Comparison of ENCODE assay signal across 1 cellular context in the genomic region with DNA sequence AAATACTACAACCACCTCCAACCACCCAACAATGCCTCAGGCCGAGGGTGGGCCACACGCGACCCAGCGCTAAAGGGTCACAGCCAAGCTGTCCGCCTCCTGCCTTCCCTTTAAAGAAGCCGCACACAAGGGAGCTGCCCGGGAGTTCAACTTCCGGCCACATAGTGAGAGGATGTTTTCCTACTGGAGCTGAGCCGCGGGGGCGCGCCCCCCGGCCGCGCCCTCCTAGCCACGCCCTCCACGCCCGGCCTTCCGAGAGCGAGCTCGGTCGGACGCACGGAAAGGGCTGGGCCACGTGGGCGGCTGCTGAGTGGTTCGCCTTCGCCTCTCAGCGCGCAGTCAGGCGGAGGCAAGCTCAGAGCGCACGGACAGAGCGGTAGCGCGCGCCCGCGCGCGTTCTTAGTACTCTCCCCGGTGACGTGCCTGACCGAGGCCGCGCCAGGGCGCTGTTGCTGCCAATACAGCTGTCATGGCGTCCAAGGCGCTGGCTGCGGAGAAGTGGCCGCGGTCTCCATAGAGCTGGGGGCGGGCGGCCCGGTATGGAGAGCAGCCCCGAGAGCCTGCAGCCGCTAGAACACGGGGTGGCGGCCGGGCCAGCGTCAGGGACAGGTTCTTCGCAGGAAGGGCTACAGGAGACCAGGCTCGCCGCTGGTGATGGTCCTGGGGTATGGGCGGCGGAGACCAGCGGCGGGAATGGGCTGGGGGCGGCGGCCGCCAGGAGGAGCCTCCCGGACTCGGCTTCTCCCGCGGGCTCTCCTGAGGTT.
TF ChIP-seq lines count a peak whose summit lies in the region.

A gene with protein sequence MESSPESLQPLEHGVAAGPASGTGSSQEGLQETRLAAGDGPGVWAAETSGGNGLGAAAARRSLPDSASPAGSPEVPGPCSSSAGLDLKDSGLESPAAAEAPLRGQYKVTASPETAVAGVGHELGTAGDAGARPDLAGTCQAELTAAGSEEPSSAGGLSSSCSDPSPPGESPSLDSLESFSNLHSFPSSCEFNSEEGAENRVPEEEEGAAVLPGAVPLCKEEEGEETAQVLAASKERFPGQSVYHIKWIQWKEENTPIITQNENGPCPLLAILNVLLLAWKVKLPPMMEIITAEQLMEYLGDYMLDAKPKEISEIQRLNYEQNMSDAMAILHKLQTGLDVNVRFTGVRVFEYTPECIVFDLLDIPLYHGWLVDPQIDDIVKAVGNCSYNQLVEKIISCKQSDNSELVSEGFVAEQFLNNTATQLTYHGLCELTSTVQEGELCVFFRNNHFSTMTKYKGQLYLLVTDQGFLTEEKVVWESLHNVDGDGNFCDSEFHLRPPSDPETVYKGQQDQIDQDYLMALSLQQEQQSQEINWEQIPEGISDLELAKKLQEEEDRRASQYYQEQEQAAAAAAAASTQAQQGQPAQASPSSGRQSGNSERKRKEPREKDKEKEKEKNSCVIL (plus strand): TSS at position 446 of the 764 bp plus-strand sequence. CDS start 94 bp downstream, at position 540.

TF ChIP-seq in HepG2, 621 proteins besides CTCF, POLR2A, EP300 and RAD21 (continued from another document and continues in another):
- TF ChIP-seq, protein P1, sequence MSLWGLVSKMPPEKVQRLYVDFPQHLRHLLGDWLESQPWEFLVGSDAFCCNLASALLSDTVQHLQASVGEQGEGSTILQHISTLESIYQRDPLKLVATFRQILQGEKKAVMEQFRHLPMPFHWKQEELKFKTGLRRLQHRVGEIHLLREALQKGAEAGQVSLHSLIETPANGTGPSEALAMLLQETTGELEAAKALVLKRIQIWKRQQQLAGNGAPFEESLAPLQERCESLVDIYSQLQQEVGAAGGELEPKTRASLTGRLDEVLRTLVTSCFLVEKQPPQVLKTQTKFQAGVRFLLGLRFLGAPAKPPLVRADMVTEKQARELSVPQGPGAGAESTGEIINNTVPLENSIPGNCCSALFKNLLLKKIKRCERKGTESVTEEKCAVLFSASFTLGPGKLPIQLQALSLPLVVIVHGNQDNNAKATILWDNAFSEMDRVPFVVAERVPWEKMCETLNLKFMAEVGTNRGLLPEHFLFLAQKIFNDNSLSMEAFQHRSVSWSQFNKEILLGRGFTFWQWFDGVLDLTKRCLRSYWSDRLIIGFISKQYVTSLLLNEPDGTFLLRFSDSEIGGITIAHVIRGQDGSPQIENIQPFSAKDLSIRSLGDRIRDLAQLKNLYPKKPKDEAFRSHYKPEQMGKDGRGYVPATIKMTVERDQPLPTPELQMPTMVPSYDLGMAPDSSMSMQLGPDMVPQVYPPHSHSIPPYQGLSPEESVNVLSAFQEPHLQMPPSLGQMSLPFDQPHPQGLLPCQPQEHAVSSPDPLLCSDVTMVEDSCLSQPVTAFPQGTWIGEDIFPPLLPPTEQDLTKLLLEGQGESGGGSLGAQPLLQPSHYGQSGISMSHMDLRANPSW (CRISPR knock-in tag; IDR thresholded peaks at IDR 0.05; ENCODE audit: borderline replicate concordance): no peak
- TF ChIP-seq SMAD1 (CRISPR knock-in tag; IDR thresholded peaks at IDR 0.05; ENCODE audit: borderline replicate concordance, low read depth) (no peak), CBX2 (IDR thresholded peaks at IDR 0.05; ENCODE audit: low read depth, low read length) (no peak), CBX2 (CRISPR knock-in tag; IDR thresholded peaks at IDR 0.05; ENCODE audit: low read depth) (no peak), SRY (CRISPR knock-in tag; IDR thresholded peaks at IDR 0.05) (peak; percentile 93), ARNT (IDR thresholded peaks at IDR 0.05) (no peak), HNRNPLL (IDR thresholded peaks at IDR 0.05; ENCODE audit: low read depth, low read length, poor library complexity, severe bottlenecking) (peak; percentile 94), GABPA (IDR thresholded peaks at IDR 0.05; ENCODE audit: low read depth, low read length) (peak; percentile 50), GABPA (CRISPR knock-in tag; IDR thresholded peaks at IDR 0.05; ENCODE audit: low read depth) (peak; percentile 86), ZNF670 (CRISPR knock-in tag; IDR thresholded peaks at IDR 0.05; ENCODE audit: borderline replicate concordance) (peak; percentile 76; the same call in 1 of the 2 replicates), REL (CRISPR knock-in tag; conservative IDR thresholded peaks at IDR 0.05) (peak; percentile 95), ZNF546 (CRISPR knock-in tag; conservative IDR thresholded peaks at IDR 0.05) (peak; percentile 92), ZNF30 (CRISPR knock-in tag; IDR thresholded peaks at IDR 0.05) (no peak), ZBTB42 (CRISPR knock-in tag; IDR thresholded peaks at IDR 0.05) (no peak), ZNF550 (CRISPR knock-in tag; IDR thresholded peaks at IDR 0.05; ENCODE audit: borderline replicate concordance) (no peak), GZF1 (CRISPR knock-in tag; IDR thresholded peaks at IDR 0.05) (no peak), ZSCAN21 (CRISPR knock-in tag; IDR thresholded peaks at IDR 0.05; ENCODE audit: borderline replicate concordance) (peak; percentile 57; the same call in 1 of the 2 replicates), ZNF589 (CRISPR knock-in tag; conservative IDR thresholded peaks at IDR 0.05) (peak; percentile 78), NFIC (IDR thresholded peaks at IDR 0.05; ENCODE audit: low read length) (no peak), ZNF260 (CRISPR knock-in tag; IDR thresholded peaks at IDR 0.05; ENCODE audit: borderline replicate concordance, low read depth) (no peak), CENPX (CRISPR knock-in tag; IDR thresholded peaks at IDR 0.05) (no peak), NR3C1 (CRISPR knock-in tag; IDR thresholded peaks at IDR 0.05) (no peak), MYNN (CRISPR knock-in tag; IDR thresholded peaks at IDR 0.05; ENCODE audit: low read depth) (no peak), TAF1 (CRISPR knock-in tag; IDR thresholded peaks at IDR 0.05) (peak; percentile 97), PAWR (CRISPR knock-in tag; IDR thresholded peaks at IDR 0.05; ENCODE audit: borderline replicate concordance) (no peak), SCMH1 (CRISPR knock-in tag; IDR thresholded peaks at IDR 0.05; ENCODE audit: borderline replicate concordance) (no peak), ZNF660 (CRISPR knock-in tag; IDR thresholded peaks at IDR 0.05; ENCODE audit: borderline replicate concordance, low read depth) (no peak), ZNF33B (CRISPR knock-in tag; IDR thresholded peaks at IDR 0.05) (0 out of 2 replicates have a peak, but pooled peaks have one; percentile 38), NFIB (CRISPR knock-in tag; IDR thresholded peaks at IDR 0.05; ENCODE audit: borderline replicate concordance) (no peak), KAT8 (CRISPR knock-in tag; IDR thresholded peaks at IDR 0.05) (peak; percentile 85), ZNF337 (CRISPR knock-in tag; IDR thresholded peaks at IDR 0.05; ENCODE audit: borderline replicate concordance, low read depth) (peak; percentile 76; the same call in 1 of the 2 replicates), ZNF253 (CRISPR knock-in tag; IDR thresholded peaks at IDR 0.05; ENCODE audit: borderline replicate concordance) (no peak)
- TF ChIP-seq, protein P2, sequence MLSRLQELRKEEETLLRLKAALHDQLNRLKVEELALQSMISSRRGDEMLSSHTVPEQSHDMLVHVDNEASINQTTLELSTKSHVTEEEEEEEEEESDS (CRISPR knock-in tag; IDR thresholded peaks at IDR 0.05; ENCODE audit: borderline replicate concordance): no peak
- TF ChIP-seq, protein P3, sequence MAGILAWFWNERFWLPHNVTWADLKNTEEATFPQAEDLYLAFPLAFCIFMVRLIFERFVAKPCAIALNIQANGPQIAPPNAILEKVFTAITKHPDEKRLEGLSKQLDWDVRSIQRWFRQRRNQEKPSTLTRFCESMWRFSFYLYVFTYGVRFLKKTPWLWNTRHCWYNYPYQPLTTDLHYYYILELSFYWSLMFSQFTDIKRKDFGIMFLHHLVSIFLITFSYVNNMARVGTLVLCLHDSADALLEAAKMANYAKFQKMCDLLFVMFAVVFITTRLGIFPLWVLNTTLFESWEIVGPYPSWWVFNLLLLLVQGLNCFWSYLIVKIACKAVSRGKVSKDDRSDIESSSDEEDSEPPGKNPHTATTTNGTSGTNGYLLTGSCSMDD (CRISPR knock-in tag; IDR thresholded peaks at IDR 0.05): no peak
- TF ChIP-seq, protein P4, sequence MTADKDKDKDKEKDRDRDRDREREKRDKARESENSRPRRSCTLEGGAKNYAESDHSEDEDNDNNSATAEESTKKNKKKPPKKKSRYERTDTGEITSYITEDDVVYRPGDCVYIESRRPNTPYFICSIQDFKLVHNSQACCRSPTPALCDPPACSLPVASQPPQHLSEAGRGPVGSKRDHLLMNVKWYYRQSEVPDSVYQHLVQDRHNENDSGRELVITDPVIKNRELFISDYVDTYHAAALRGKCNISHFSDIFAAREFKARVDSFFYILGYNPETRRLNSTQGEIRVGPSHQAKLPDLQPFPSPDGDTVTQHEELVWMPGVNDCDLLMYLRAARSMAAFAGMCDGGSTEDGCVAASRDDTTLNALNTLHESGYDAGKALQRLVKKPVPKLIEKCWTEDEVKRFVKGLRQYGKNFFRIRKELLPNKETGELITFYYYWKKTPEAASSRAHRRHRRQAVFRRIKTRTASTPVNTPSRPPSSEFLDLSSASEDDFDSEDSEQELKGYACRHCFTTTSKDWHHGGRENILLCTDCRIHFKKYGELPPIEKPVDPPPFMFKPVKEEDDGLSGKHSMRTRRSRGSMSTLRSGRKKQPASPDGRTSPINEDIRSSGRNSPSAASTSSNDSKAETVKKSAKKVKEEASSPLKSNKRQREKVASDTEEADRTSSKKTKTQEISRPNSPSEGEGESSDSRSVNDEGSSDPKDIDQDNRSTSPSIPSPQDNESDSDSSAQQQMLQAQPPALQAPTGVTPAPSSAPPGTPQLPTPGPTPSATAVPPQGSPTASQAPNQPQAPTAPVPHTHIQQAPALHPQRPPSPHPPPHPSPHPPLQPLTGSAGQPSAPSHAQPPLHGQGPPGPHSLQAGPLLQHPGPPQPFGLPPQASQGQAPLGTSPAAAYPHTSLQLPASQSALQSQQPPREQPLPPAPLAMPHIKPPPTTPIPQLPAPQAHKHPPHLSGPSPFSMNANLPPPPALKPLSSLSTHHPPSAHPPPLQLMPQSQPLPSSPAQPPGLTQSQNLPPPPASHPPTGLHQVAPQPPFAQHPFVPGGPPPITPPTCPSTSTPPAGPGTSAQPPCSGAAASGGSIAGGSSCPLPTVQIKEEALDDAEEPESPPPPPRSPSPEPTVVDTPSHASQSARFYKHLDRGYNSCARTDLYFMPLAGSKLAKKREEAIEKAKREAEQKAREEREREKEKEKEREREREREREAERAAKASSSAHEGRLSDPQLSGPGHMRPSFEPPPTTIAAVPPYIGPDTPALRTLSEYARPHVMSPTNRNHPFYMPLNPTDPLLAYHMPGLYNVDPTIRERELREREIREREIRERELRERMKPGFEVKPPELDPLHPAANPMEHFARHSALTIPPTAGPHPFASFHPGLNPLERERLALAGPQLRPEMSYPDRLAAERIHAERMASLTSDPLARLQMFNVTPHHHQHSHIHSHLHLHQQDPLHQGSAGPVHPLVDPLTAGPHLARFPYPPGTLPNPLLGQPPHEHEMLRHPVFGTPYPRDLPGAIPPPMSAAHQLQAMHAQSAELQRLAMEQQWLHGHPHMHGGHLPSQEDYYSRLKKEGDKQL (CRISPR knock-in tag; IDR thresholded peaks at IDR 0.05; ENCODE audit: low read depth): peak; percentile 25; the same call in 1 of the 2 replicates
- TF ChIP-seq, protein P5, sequence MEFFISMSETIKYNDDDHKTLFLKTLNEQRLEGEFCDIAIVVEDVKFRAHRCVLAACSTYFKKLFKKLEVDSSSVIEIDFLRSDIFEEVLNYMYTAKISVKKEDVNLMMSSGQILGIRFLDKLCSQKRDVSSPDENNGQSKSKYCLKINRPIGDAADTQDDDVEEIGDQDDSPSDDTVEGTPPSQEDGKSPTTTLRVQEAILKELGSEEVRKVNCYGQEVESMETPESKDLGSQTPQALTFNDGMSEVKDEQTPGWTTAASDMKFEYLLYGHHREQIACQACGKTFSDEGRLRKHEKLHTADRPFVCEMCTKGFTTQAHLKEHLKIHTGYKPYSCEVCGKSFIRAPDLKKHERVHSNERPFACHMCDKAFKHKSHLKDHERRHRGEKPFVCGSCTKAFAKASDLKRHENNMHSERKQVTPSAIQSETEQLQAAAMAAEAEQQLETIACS (CRISPR knock-in tag; IDR thresholded peaks at IDR 0.05): peak; percentile 99
- TF ChIP-seq, protein P6, sequence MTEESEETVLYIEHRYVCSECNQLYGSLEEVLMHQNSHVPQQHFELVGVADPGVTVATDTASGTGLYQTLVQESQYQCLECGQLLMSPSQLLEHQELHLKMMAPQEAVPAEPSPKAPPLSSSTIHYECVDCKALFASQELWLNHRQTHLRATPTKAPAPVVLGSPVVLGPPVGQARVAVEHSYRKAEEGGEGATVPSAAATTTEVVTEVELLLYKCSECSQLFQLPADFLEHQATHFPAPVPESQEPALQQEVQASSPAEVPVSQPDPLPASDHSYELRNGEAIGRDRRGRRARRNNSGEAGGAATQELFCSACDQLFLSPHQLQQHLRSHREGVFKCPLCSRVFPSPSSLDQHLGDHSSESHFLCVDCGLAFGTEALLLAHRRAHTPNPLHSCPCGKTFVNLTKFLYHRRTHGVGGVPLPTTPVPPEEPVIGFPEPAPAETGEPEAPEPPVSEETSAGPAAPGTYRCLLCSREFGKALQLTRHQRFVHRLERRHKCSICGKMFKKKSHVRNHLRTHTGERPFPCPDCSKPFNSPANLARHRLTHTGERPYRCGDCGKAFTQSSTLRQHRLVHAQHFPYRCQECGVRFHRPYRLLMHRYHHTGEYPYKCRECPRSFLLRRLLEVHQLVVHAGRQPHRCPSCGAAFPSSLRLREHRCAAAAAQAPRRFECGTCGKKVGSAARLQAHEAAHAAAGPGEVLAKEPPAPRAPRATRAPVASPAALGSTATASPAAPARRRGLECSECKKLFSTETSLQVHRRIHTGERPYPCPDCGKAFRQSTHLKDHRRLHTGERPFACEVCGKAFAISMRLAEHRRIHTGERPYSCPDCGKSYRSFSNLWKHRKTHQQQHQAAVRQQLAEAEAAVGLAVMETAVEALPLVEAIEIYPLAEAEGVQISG (CRISPR knock-in tag; IDR thresholded peaks at IDR 0.05): peak; percentile 77
- TF ChIP-seq, protein P7, sequence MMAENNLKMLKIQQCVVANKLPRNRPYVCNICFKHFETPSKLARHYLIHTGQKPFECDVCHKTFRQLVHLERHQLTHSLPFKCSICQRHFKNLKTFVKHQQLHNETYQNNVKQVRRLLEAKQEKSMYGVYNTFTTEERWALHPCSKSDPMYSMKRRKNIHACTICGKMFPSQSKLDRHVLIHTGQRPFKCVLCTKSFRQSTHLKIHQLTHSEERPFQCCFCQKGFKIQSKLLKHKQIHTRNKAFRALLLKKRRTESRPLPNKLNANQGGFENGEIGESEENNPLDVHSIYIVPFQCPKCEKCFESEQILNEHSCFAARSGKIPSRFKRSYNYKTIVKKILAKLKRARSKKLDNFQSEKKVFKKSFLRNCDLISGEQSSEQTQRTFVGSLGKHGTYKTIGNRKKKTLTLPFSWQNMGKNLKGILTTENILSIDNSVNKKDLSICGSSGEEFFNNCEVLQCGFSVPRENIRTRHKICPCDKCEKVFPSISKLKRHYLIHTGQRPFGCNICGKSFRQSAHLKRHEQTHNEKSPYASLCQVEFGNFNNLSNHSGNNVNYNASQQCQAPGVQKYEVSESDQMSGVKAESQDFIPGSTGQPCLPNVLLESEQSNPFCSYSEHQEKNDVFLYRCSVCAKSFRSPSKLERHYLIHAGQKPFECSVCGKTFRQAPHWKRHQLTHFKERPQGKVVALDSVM (CRISPR knock-in tag; IDR thresholded peaks at IDR 0.05): peak; percentile 77
